8 cellular contexts compared by ENCODE assay signal in the genomic region with DNA sequence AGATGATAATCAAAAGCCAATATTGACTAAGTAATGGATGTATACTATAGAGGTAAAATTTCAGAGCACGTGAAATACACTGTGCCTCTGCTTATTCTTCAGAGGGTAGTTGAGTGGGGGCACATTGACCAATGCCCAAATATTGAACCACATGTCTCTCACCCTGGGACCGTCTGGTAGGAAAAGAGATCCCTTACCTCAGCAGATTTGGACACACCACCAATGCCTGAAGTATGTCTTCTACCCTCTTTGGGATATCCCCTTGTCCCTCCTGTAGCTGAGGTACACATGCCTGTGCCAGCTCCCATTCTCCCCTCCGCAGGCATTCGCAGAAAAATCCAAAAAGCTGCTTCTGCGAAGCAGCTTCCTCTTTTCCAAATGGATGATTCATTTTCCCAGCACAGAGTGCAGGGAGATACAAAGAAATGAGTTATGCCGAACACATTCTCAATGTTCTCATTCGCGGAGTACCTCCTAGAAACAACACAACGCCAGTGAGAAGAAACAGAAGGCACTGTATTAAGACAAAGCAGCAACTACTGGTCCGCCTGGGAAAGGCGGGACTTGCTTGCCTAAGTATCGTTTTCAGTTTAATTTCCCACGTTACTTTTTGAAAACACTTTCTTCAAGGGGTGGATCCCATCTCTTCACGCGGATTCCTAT. TPM values are rescaled to one million over a fixed set of nuclear protein-coding genes. Genes with fewer than 3 reads are reported as not detected.
A peak's percentile ranks its signal among the peaks of the same experiment; 100 is the strongest.
DNase-seq lines count a peak whose midpoint lies in the region; ATAC-seq, FAIRE-seq and TF ChIP-seq lines count a peak whose summit lies in the region.

No MANE protein-coding gene starts in this region.

- H3K36me3 Mint-ChIP-seq in H9 (ENCODE audit: insufficient read depth in 1 of 3, low read depth in 3 of 3) = peaks cover 3 to 15% (median 12%) of the 10 kb centered on the region in 3 experiments; a peak in 5 of 7 replicates

- H3K4me1 Mint-ChIP-seq in H9 = peaks cover 21 to 30% of the 10 kb centered on the region in 2 experiments

- peak overlapping the region; percentile 78 for H3K4me3 ChIP-seq in A549
- peak overlapping the region; percentile 74 for H3K4me3 ChIP-seq in WERI-Rb-1 (ENCODE audit: low read depth, low read length)
- peak overlapping the region; percentile 97 for H3K4me3 ChIP-seq in rectal smooth muscle tissue (ENCODE audit: low read length)

- no peak for TF ChIP-seq POLR2A in A549 (IDR thresholded peaks at IDR 0.05; ENCODE audit: low read length)

- no peak for TF ChIP-seq RAD21 in A549 (conservative IDR thresholded peaks at IDR 0.05 in 1 of 2, IDR thresholded peaks at IDR 0.05 in 1 of 2)

- no peaks in the 10 kb centered on the region for H3K79me1 ChIP-seq in H9 (ENCODE audit: insufficient read depth, low read depth, low read length, poor library complexity, severe bottlenecking)

- no peak overlapping the region for H4K8ac ChIP-seq in H9 (replicated peaks; ENCODE audit: insufficient read length, low read depth, low read length)

- H3K23me2 ChIP-seq in H9 (ENCODE audit: insufficient read length, low read depth, low read length, poor library complexity, severe bottlenecking) = peaks cover 10% of the 10 kb centered on the region

- no peak overlapping the region for H3T11ph ChIP-seq in H9 (ENCODE audit: low read length)

- no peaks in the 10 kb centered on the region for H3K27me3 Mint-ChIP-seq in H9 (ENCODE audit: low read depth)

- DNase-seq in A549 (ENCODE audit: low read depth in 1 of 2, low spot score in 1 of 2) = no peak
- DNase-seq in H9 = no peak
- DNase-seq in WERI-Rb-1 = no peak
- DNase-seq in globus pallidus (ENCODE audit: low spot score) = peak; percentile 16
- DNase-seq in NCI-H1105 (lab: John Stamatoyannopoulos, UW) = no peak
- DNase-seq in NCI-H128 (lab: John Stamatoyannopoulos, UW; ENCODE audit: unreplicated experiment) = no peak

- H3K9ac ChIP-seq in H9 (ENCODE audit: extremely low read depth, insufficient read length, low read length) (peak overlapping the region; percentile 90), rectal smooth muscle tissue (ENCODE audit: low read length) (no peak overlapping the region)

- no peak overlapping the region for H3K4ac ChIP-seq in H9 (ENCODE audit: low read depth, low read length)

- FAIRE-seq in A549 (lab: Jason Lieb, UNC) = no peak

- H3K36me3 ChIP-seq in WERI-Rb-1 (peaks cover 30% of the 10 kb centered on the region), rectal smooth muscle tissue (ENCODE audit: control insufficient read depth, insufficient read depth, low read length) (no peaks in the 10 kb centered on the region)

- no peak overlapping the region for H2AFZ ChIP-seq in H9 (ENCODE audit: low read length)

- H2BK120ac ChIP-seq in H9 (ENCODE audit: low read depth, low read length, poor library complexity, severe bottlenecking) = no peak overlapping the region

- H3K4me1 ChIP-seq in A549 (peaks cover 17% of the 10 kb centered on the region), H9 (ENCODE audit: insufficient read depth, low read length) (0 out of 2 replicates have a peak, but pooled peaks cover 2% of the 10 kb centered on the region), rectal smooth muscle tissue (ENCODE audit: control insufficient read depth, insufficient read depth, low read length) (peaks cover 5% of the 10 kb centered on the region)

- no peaks in the 10 kb centered on the region for H3K9me3 Mint-ChIP-seq in H9

- H2BK20ac ChIP-seq in H9 (ENCODE audit: low read depth, low read length, poor library complexity, severe bottlenecking) = no peak overlapping the region

- ATAC-seq in A549 = no peak
- no peak for ATAC-seq in HG03439 (IDR thresholded peaks at IDR 0.05; ENCODE audit: unreplicated experiment)

- H3K27ac ChIP-seq in A549 = peak overlapping the region; percentile 80 to 88
- H3K27ac ChIP-seq in H9 (ENCODE audit: insufficient read length, low read depth, low read length) = no peak overlapping the region
- peak overlapping the region; percentile 87 for H3K27ac ChIP-seq in WERI-Rb-1
- peak overlapping the region; percentile 87 for H3K27ac ChIP-seq in rectal smooth muscle tissue (ENCODE audit: low read depth, low read length)

- peak overlapping the region; percentile 93 to 96 for H3K4me3 Mint-ChIP-seq in H9

- no peak for TF ChIP-seq EP300 in A549 (IDR thresholded peaks at IDR 0.05)

- H3K56ac ChIP-seq in H9 (ENCODE audit: insufficient read length, low read depth, low read length) = no peak overlapping the region

- CTCF ChIA-PET in A549 (lab: Yijun Ruan, JAX) = no interaction called here

- H3K4me2 ChIP-seq in A549 (peak overlapping the region; percentile 97), H9 (ENCODE audit: insufficient read depth, insufficient read length, low read length) (peak overlapping the region; percentile 92)

- no peak overlapping the region for H3K18ac ChIP-seq in H9 (ENCODE audit: insufficient read length, low read depth, low read length)

- no peak overlapping the region for H4K5ac ChIP-seq in H9 (ENCODE audit: insufficient read length, low read depth, low read length)

- H3K23ac ChIP-seq in H9 (ENCODE audit: insufficient read length, low read depth, low read length) = no peak overlapping the region

- TF ChIP-seq CTCF in A549 (IDR thresholded peaks at IDR 0.05) (no peak), H9 (conservative IDR thresholded peaks at IDR 0.05) (no peak), WERI-Rb-1 (IDR thresholded peaks at IDR 0.05; ENCODE audit: low read depth, low read length) (no peak)

- H3K27me3 ChIP-seq in H9 (ENCODE audit: insufficient read depth, low read length) (no peaks in the 10 kb centered on the region), WERI-Rb-1 (ENCODE audit: insufficient read depth, low read depth, severe bottlenecking) (no peaks in the 10 kb centered on the region), rectal smooth muscle tissue (ENCODE audit: control insufficient read depth, insufficient read depth, low read length) (no peaks in the 10 kb centered on the region)

- no peak overlapping the region; the same call in 1 of the 2 replicates for H3K14ac ChIP-seq in H9 (ENCODE audit: insufficient read depth, low read length)

- H4K20me1 ChIP-seq in H9 (ENCODE audit: control insufficient read depth, insufficient read depth, insufficient read length) = no peaks in the 10 kb centered on the region

- H3K27ac Mint-ChIP-seq in H9 = peak overlapping the region; percentile 77 to 97 (median 96)

- no peak overlapping the region for H2BK12ac ChIP-seq in H9 (ENCODE audit: insufficient read length, low read depth, low read length)

- H3K9me3 ChIP-seq in A549 (no peaks in the 10 kb centered on the region), H9 (ENCODE audit: control insufficient read depth, low read depth, low read length) (no peaks in the 10 kb centered on the region), WERI-Rb-1 (ENCODE audit: severe bottlenecking) (no peaks in the 10 kb centered on the region)

- POLR2A ChIA-PET in A549 (lab: Yijun Ruan, JAX) = interaction anchor here (0.6 to 1.7 kb wide), 3 partner anchors 11 to 1316 kb away, joined by 3 to 5 read pairs (median 4); no protein-coding TSS in a partner anchor

- whole genome bisulfite sequencing in A549 (ENCODE audit: missing lambda C conversion rate) = 21% methylated on average over 15 of the region's 15 CpGs
- no CpG with 5 or more reads among the region's 15 CpGs for WGBS in H9 (ENCODE audit: extremely low coverage, insufficient read length, low lambda C conversion rate)

- no peaks in the 10 kb centered on the region; the same call in 1 of the 2 replicates for H3K79me2 ChIP-seq in H9 (ENCODE audit: insufficient read depth, low read length)

- no peak overlapping the region for H4K91ac ChIP-seq in H9 (ENCODE audit: insufficient read length, low read depth, low read length)

- H2BK5ac ChIP-seq in H9 (ENCODE audit: insufficient read length, low read length) = no peak overlapping the region

- H2AK5ac ChIP-seq in H9 (ENCODE audit: insufficient read length, low read length) = no peak overlapping the region

- H2BK15ac ChIP-seq in H9 (ENCODE audit: low read depth, low read length) = no peak overlapping the region

TF ChIP-seq in A549, 52 proteins besides CTCF, POLR2A, EP300 and RAD21:
- no peak for TF ChIP-seq ZC3H11A (IDR thresholded peaks at IDR 0.05)
- peak; percentile 75 for TF ChIP-seq MAFK (IDR thresholded peaks at IDR 0.05; ENCODE audit: partially characterized antibody)

RNA-seq across cellular contexts. Expression of a gene that starts 0.7 kb away (rescaled TPM):
- polyA plus RNA-seq in A549 (2011; rRNA removed) (11.3 and 14.1 TPM in 2 replicates), A549 (2017; fragmentation: RNase III; extraction: RNeasy Plus Mini Kit Qiagen cat#74134 plus additional on column Dnase treatment) (3.9 to 4.5 TPM (median 4.5 TPM) in 3 replicates)
- polyA plus RNA-seq in A549 (2012; cell fraction: cytosol; rRNA removed) = 3.7 and 4.4 TPM in 2 replicates
- polyA plus RNA-seq in A549 (2012; cell fraction: nucleus; rRNA removed) = 8.6 and 8.7 TPM in 2 replicates
- 33.6 and 37.7 TPM in 2 replicates for polyA minus RNA-seq in A549 (2011; rRNA and poly(A)+ RNA removed)
- 17.4 and 19.9 TPM in 2 replicates for total RNA-seq in H9 (2021)

RNA-seq across cellular contexts. Expression of a gene that starts 3.9 kb away (rescaled TPM):
- polyA plus RNA-seq in A549 (2011; rRNA removed) (10.8 and 12.8 TPM in 2 replicates), A549 (2017; fragmentation: RNase III; extraction: RNeasy Plus Mini Kit Qiagen cat#74134 plus additional on column Dnase treatment) (6.6 to 8.0 TPM (median 7.2 TPM) in 3 replicates)
- 3.0 and 3.4 TPM in 2 replicates for polyA plus RNA-seq in A549 (2012; cell fraction: cytosol; rRNA removed)
- 1.8 and 2.8 TPM in 2 replicates for polyA plus RNA-seq in A549 (2012; cell fraction: nucleus; rRNA removed)
- polyA minus RNA-seq in A549 (2011; rRNA and poly(A)+ RNA removed) = 25.4 and 31.8 TPM in 2 replicates
- 16.7 and 17.0 TPM in 2 replicates for total RNA-seq in H9 (2021)
